In genomic region chr22:35399678-35400334, GRCh38 we compare ENCODE assay signal across 8 cellular contexts.
DNase-seq lines count a peak whose midpoint lies in the region; TF ChIP-seq lines count a peak whose summit lies in the region.

MCM5 (plus strand) TSS chr22:35400140; CDS start chr22:35400439, 299 bp downstream.

- H3K9me3 Mint-ChIP-seq in activated naive CD4-positive, alpha-beta T cell treated with anti-CD3 and anti-CD28 coated beads, Interleukin-2, amount 10 ng/mL, durations not matched to agents 7 days and 5 days, result no peaks in the 10 kb centered on the region

- CTCF ChIA-PET in HEK293T (lab: Yijun Ruan, JAX), result no interaction called here
- CTCF ChIA-PET in activated naive CD4-positive, alpha-beta T cell treated with anti-CD3 and anti-CD28 coated beads, Interleukin-2, amount 10 ng/mL, durations not matched to agents 7 days and 5 days (lab: Charles Lee), result no interaction called here

- peaks cover 56% of the 10 kb centered on the region for H3K4me1 Mint-ChIP-seq in activated naive CD4-positive, alpha-beta T cell treated with anti-CD3 and anti-CD28 coated beads, Interleukin-2, amount 10 ng/mL, durations not matched to agents 7 days and 5 days

- peak within 1 kb of the TSS; percentile 93 for H3K27ac ChIP-seq in SK-N-MC

- POLR2A ChIA-PET in HEK293T (lab: Yijun Ruan, JAX), result interaction anchor here (0.9 to 2.5 kb wide), 7 partner anchors 8 to 142 kb away, joined by 3 to 12 read pairs (median 4); partner anchors contain the start of gene TOM1

- H3K9ac ChIP-seq in SK-N-MC (ENCODE audit: insufficient read length), result peak within 1 kb of the TSS; percentile 97

- peak within 1 kb of the TSS; percentile 97 for H3K27ac Mint-ChIP-seq in activated naive CD4-positive, alpha-beta T cell treated with anti-CD3 and anti-CD28 coated beads, Interleukin-2, amount 10 ng/mL, durations not matched to agents 7 days and 5 days

- peak within 1 kb of the TSS; percentile 95 for H3K4me3 ChIP-seq in SK-N-MC

- DNase-seq in GF-D8 (lab: John Stamatoyannopoulos, UW), result peak; percentile 93
- peak; percentile 99 for DNase-seq in HEK293T (ENCODE audit: extremely low spot score)
- peak; percentile 99 for DNase-seq in NAMALWA (ENCODE audit: low spot score)
- peak; percentile 91 for DNase-seq in SK-N-MC (ENCODE audit: low read depth, low spot score)
- DNase-seq in activated naive CD4-positive, alpha-beta T cell treated with anti-CD3 and anti-CD28 coated beads, Interleukin-2, amount 10 ng/mL, durations not matched to agents 7 days and 5 days, result peak; percentile 99
- DNase-seq in germinal center (ENCODE audit: low spot score), result peak; percentile 99
- DNase-seq in non-pigmented ciliary epithelial cell (ENCODE audit: low read depth), result peak; percentile 88
- peak; percentile 98 for DNase-seq in superior temporal gyrus (ENCODE audit: extremely low spot score)

- H3K27me3 Mint-ChIP-seq in activated naive CD4-positive, alpha-beta T cell treated with anti-CD3 and anti-CD28 coated beads, Interleukin-2, amount 10 ng/mL, durations not matched to agents 7 days and 5 days, result no peaks in the 10 kb centered on the region

- H3K9me3 ChIP-seq in SK-N-MC (ENCODE audit: low read depth, low read length), result no peaks in the 10 kb centered on the region

- H3K36me3 Mint-ChIP-seq in activated naive CD4-positive, alpha-beta T cell treated with anti-CD3 and anti-CD28 coated beads, Interleukin-2, amount 10 ng/mL, durations not matched to agents 7 days and 5 days, result peaks cover 30% of the 10 kb centered on the region

- H3K4me3 Mint-ChIP-seq in activated naive CD4-positive, alpha-beta T cell treated with anti-CD3 and anti-CD28 coated beads, Interleukin-2, amount 10 ng/mL, durations not matched to agents 7 days and 5 days, result peak within 1 kb of the TSS; percentile 99

- H3K36me3 ChIP-seq in SK-N-MC (ENCODE audit: insufficient read depth, low read length), result peaks cover 37% of the 10 kb centered on the region

TF ChIP-seq in HEK293T, 16 proteins besides CTCF, POLR2A, EP300 and RAD21:
- TF ChIP-seq ELF4 (IDR thresholded peaks at IDR 0.05) (peak; percentile 74), CTBP1 (IDR thresholded peaks at IDR 0.05; ENCODE audit: borderline replicate concordance) (no peak), L3MBTL2 (conservative IDR thresholded peaks at IDR 0.05) (peak; percentile 82), NFRKB (IDR thresholded peaks at IDR 0.05) (peak; percentile 95), PKNOX1 (IDR thresholded peaks at IDR 0.05) (peak; percentile 85), ZNF384 (IDR thresholded peaks at IDR 0.05) (no peak; the same call in 1 of the 2 replicates)
TF ChIP-seq in HEK293T: peak in this region for 4.

Comparison
In these comparisons a context has a peak if more than half of its experiments do, and no peak if none do; other contexts are left out.
1. Peak in every context shown above with its lines: DNase-seq, H3K4me3 ChIP-seq and H3K27ac ChIP-seq.